37 cellular contexts compared by ENCODE assay signal in genomic region chr1:4131734-4132133, GRCh38.
DNase-seq lines count a peak whose midpoint lies in the region; ATAC-seq, FAIRE-seq and TF ChIP-seq lines count a peak whose summit lies in the region.
"Had no signal": no experiment of that assay in that cellular context is flagged by ENCODE, and none has a peak within 500 bp of the region (broad histone marks: within the 10 kb centered on the region; RNA-seq: fewer than 3 reads in every experiment).

No MANE protein-coding gene starts in this region.

- WGBS in HepG2 (ENCODE audit: low lambda C conversion rate), result 15% methylated on average over 5 of the region's 5 CpGs
- 48% methylated on average over 5 of the region's 5 CpGs for WGBS in right lobe of liver (ENCODE audit: insufficient coverage, low coverage, low lambda C conversion rate, missing lambda C conversion rate)
- whole genome bisulfite sequencing in K562 (ENCODE audit: insufficient coverage, low coverage, missing lambda C conversion rate), result 1% methylated on average over 5 of the region's 5 CpGs
- WGBS in H1 (ENCODE audit: extremely low coverage in 1 of 2, insufficient coverage in 1 of 2, insufficient read length in 1 of 2, insufficient replicate concordance in 2 of 2, low coverage in 1 of 2, low lambda C conversion rate in 2 of 2, missing lambda C conversion rate in 1 of 2), 2 experiments, result 87% methylated on average over 5 of the region's 5 CpGs; no CpG with 5 or more reads in 1 of the 2 experiments

- ATAC-seq in HepG2 (no peak), right lobe of liver (no peak), K562 (no peak), GM19452 (IDR thresholded peaks at IDR 0.05; ENCODE audit: unreplicated experiment) (no peak), GM18498 (IDR thresholded peaks at IDR 0.05; ENCODE audit: unreplicated experiment) (no peak)
- ATAC-seq: A549; CD8-positive, alpha-beta T cell had no signal

- H3K36me3 ChIP-seq in HepG2 (replicated peaks in 1 of 2; ENCODE audit: control insufficient read depth in 1 of 2, insufficient read depth in 2 of 2, low read length in 2 of 2), result no peaks in the 10 kb centered on the region
- H3K36me3 ChIP-seq in right lobe of liver, result no peaks in the 10 kb centered on the region
- no peaks in the 10 kb centered on the region for H3K36me3 ChIP-seq in K562 (ENCODE audit: control insufficient read depth, insufficient read depth, low read length)
- H3K36me3 ChIP-seq in H1 (ENCODE audit: control insufficient read depth in 2 of 4, insufficient read depth in 4 of 4, low read length in 3 of 4), result no peaks in the 10 kb centered on the region
- no peaks in the 10 kb centered on the region for H3K36me3 ChIP-seq in neural progenitor cell
- H3K36me3 ChIP-seq: BE2C; BLaER1; BLaER1 treated with 17β-estradiol and CSF1 and Interleukin-3, amounts not matched to agents 10 nM and 100 nM had no signal

- H3K14ac ChIP-seq in H1 (ENCODE audit: insufficient read length), result no peak overlapping the region

- H3K23ac ChIP-seq in H1 (ENCODE audit: insufficient read length), result no peak overlapping the region

- H4K20me1 ChIP-seq in HepG2 (ENCODE audit: insufficient read depth, low read length), result peaks cover 7% of the 10 kb centered on the region; the same call in 1 of the 2 replicates
- H4K20me1 ChIP-seq in K562 (replicated peaks; ENCODE audit: control insufficient read depth, insufficient read depth, low read length), result peaks cover 6% of the 10 kb centered on the region; the same call in 1 of the 2 replicates
- H4K20me1 ChIP-seq in H1 (replicated peaks in 1 of 2; ENCODE audit: control insufficient read depth in 1 of 2, insufficient read depth in 2 of 2, low read length in 2 of 2), result no peaks in the 10 kb centered on the region
- no peaks in the 10 kb centered on the region for H4K20me1 ChIP-seq in neural progenitor cell (ENCODE audit: low read depth)
- H4K20me1 ChIP-seq: BLaER1; BLaER1 treated with 17β-estradiol and CSF1 and Interleukin-3, amounts not matched to agents 10 nM and 100 nM had no signal

- in situ Hi-C loops in HepG2 (cut with HindIII; ENCODE audit: extremely low pct_ligation_motif_present, low pct_unique_long_range_greater_than_20kb) (no loop called here), K562 (cut with MboI) (no loop called here)

- no peaks in the 10 kb centered on the region for H3K4me1 ChIP-seq in HepG2 (ENCODE audit: insufficient read depth, low read length)
- H3K4me1 ChIP-seq in right lobe of liver, result no peaks in the 10 kb centered on the region
- H3K4me1 ChIP-seq in K562 (replicated peaks in 1 of 2; ENCODE audit: control insufficient read depth in 2 of 2, insufficient read depth in 2 of 2, low read length in 2 of 2), result peaks cover 0 to 9% of the 10 kb centered on the region in 2 experiments; a peak in 2 of 5 replicates
- peaks cover 0 to 5% (median 2%) of the 10 kb centered on the region in 4 experiments; a peak in 2 of 7 replicates for H3K4me1 ChIP-seq in H1 (replicated peaks in 1 of 4; ENCODE audit: control insufficient read depth in 3 of 4, insufficient read depth in 4 of 4, low read length in 3 of 4)
- peaks cover 11% of the 10 kb centered on the region for H3K4me1 ChIP-seq in neural progenitor cell
- H3K4me1 ChIP-seq: A549, BE2C, Caco-2 had no signal

- no peak for TF ChIP-seq CTCF in HepG2 (CRISPR knock-in tag; IDR thresholded peaks at IDR 0.05)
- no peak for TF ChIP-seq CTCF in right lobe of liver (IDR thresholded peaks at IDR 0.05)
- TF ChIP-seq CTCF in K562 (IDR thresholded peaks at IDR 0.05 in 2 of 3, conservative IDR thresholded peaks at IDR 0.05 in 1 of 3; ENCODE audit: insufficient read depth in 2 of 3, low read depth in 1 of 3, low read length in 3 of 3), result no peak
- TF ChIP-seq CTCF in H1 (IDR thresholded peaks at IDR 0.05; ENCODE audit: control extremely low read depth in 1 of 3, insufficient read depth in 1 of 3, low read depth in 1 of 3, low read length in 3 of 3), result no peak
- no peak for TF ChIP-seq CTCF in neural progenitor cell (IDR thresholded peaks at IDR 0.05)

- H2BK12ac ChIP-seq in H1 (ENCODE audit: low read depth, low read length), result no peak overlapping the region

- H3K9me3 Mint-ChIP-seq in neural progenitor cell, result peaks cover 12% of the 10 kb centered on the region

- H3K27ac ChIP-seq in HepG2 (ENCODE audit: extremely low read length, insufficient read depth, low read length) (no peak overlapping the region), right lobe of liver (no peak overlapping the region), K562 (ENCODE audit: extremely low read depth, low read depth, low read length) (no peak overlapping the region), H1 (ENCODE audit: low read depth, low read length) (no peak overlapping the region), neural progenitor cell (no peak overlapping the region)
- H3K27ac ChIP-seq: 22Rv1; A549; BLaER1; BLaER1 treated with 17β-estradiol and CSF1 and Interleukin-3, amounts not matched to agents 10 nM and 100 nM; C4-2B had no signal

- no peak overlapping the region for H2BK120ac ChIP-seq in H1 (replicated peaks; ENCODE audit: low read depth, low read length)

- H3K4me3 Mint-ChIP-seq in neural progenitor cell, result no peak overlapping the region
- H3K4me3 Mint-ChIP-seq: B cell; CD14-positive monocyte; CD4-positive, alpha-beta memory T cell; CD4-positive, alpha-beta T cell; CD4-positive, CD25-positive, alpha-beta regulatory T cell; CD8-positive, alpha-beta memory T cell; CD8-positive, alpha-beta T cell had no signal

- intact Hi-C loops in HepG2 (cut with micrococcal nuclease; ENCODE audit: unreplicated experiment), result no loop called here
- intact Hi-C loops in right lobe of liver (cut with DNase I), result no loop called here
- intact Hi-C loops in K562 (cut with micrococcal nuclease), result no loop called here

- TF ChIP-seq EP300 in HepG2 (IDR thresholded peaks at IDR 0.05; ENCODE audit: low read depth in 2 of 2, low read length in 2 of 2), result no peak
- no peak for TF ChIP-seq EP300 in HepG2 (CRISPR knock-in tag; IDR thresholded peaks at IDR 0.05; ENCODE audit: borderline replicate concordance)
- no peak for TF ChIP-seq EP300 in K562 (IDR thresholded peaks at IDR 0.05; ENCODE audit: low read length)
- no peak for TF ChIP-seq EP300 in H1 (IDR thresholded peaks at IDR 0.05; ENCODE audit: borderline replicate concordance in 1 of 2, low read depth in 2 of 2, low read length in 2 of 2)

- no peaks in the 10 kb centered on the region for H3K36me3 Mint-ChIP-seq in neural progenitor cell
- H3K36me3 Mint-ChIP-seq: CD14-positive monocyte; CD4-positive, alpha-beta memory T cell; CD4-positive, CD25-positive, alpha-beta regulatory T cell; CD8-positive, alpha-beta memory T cell; CD8-positive, alpha-beta T cell had no signal

- H3K4ac ChIP-seq in H1 (replicated peaks; ENCODE audit: insufficient read length, low read depth, low read length), result no peak overlapping the region

- no peak overlapping the region for H4K91ac ChIP-seq in H1 (replicated peaks; ENCODE audit: insufficient read length, low read length)

- H2AFZ ChIP-seq in HepG2 (ENCODE audit: low read length) (no peak overlapping the region), K562 (ENCODE audit: low read depth, low read length) (no peak overlapping the region), H1 (ENCODE audit: low read length) (no peak overlapping the region), neural progenitor cell (replicated peaks) (no peak overlapping the region)

- CTCF ChIA-PET in HepG2 (lab: Yijun Ruan, JAX; ENCODE audit: low intra/inter-chr PET ratio, low total read pairs), result no interaction called here
- CTCF ChIA-PET in K562 (lab: Yijun Ruan, JAX; ENCODE audit: low intra/inter-chr PET ratio), result no interaction called here
- CTCF ChIA-PET in H1 (lab: Charles Lee; ENCODE audit: partially characterized antibody), result interaction anchor here (1.3 kb wide), 1 partner anchor 221 kb away, joined by 3 read pairs; no protein-coding TSS in a partner anchor

- H3K9me3 ChIP-seq in HepG2 (ENCODE audit: low read length) (peaks cover 17% of the 10 kb centered on the region), right lobe of liver (no peaks in the 10 kb centered on the region), K562 (replicated peaks; ENCODE audit: control insufficient read depth, insufficient read depth, low read depth, low read length) (peaks cover 5% of the 10 kb centered on the region; the same call in 1 of the 2 replicates), H1 (ENCODE audit: insufficient read depth in 2 of 2, low read depth in 1 of 2, low read length in 1 of 2) (no peaks in the 10 kb centered on the region), neural progenitor cell (ENCODE audit: low read depth) (no peaks in the 10 kb centered on the region)
- H3K9me3 ChIP-seq: A549, BE2C, Caco-2 had no signal

- no peak overlapping the region for H2BK5ac ChIP-seq in H1 (ENCODE audit: low read depth, low read length)

- H3K4me1 Mint-ChIP-seq in neural progenitor cell, result peaks cover 10% of the 10 kb centered on the region
- H3K4me1 Mint-ChIP-seq: B cell; CD14-positive monocyte; CD4-positive, alpha-beta memory T cell; CD4-positive, CD25-positive, alpha-beta regulatory T cell; CD8-positive, alpha-beta memory T cell had no signal

- H3K18ac ChIP-seq in H1 (ENCODE audit: extremely low read depth, low read length), result no peak overlapping the region

- H3K23me2 ChIP-seq in H1 (ENCODE audit: low read depth, low read length), result peaks cover 9% of the 10 kb centered on the region; the same call in 1 of the 2 replicates

- peaks cover 1 to 36% of the 10 kb centered on the region in 2 experiments; a peak in 4 of 5 replicates for H3K27me3 ChIP-seq in HepG2 (ENCODE audit: control insufficient read depth in 1 of 2, insufficient read depth in 2 of 2, low read length in 2 of 2)
- H3K27me3 ChIP-seq in right lobe of liver, result no peaks in the 10 kb centered on the region
- H3K27me3 ChIP-seq in K562 (ENCODE audit: control insufficient read depth in 2 of 2, insufficient read depth in 2 of 2, low read length in 2 of 2), result peaks cover 42 to 72% of the 10 kb centered on the region in 2 experiments
- no peaks in the 10 kb centered on the region for H3K27me3 ChIP-seq in H1 (replicated peaks in 1 of 4; ENCODE audit: control insufficient read depth in 3 of 4, extremely low read depth in 1 of 4, insufficient read depth in 3 of 4, low read length in 3 of 4)
- no peaks in the 10 kb centered on the region for H3K27me3 ChIP-seq in neural progenitor cell
- H3K27me3 ChIP-seq: BE2C had no signal

- no peak overlapping the region for H3K56ac ChIP-seq in H1 (replicated peaks; ENCODE audit: insufficient read length, low read depth, low read length)

- no peak overlapping the region for H2BK15ac ChIP-seq in H1 (ENCODE audit: low read length)

- BruUV-seq in HepG2 (replicated peaks; lab: Mats Ljungman, UMichigan) (no TSS peak), K562 (replicated peaks; lab: Mats Ljungman, UMichigan) (no TSS peak)

- H3K4me3 ChIP-seq in HepG2 (replicated peaks in 1 of 3; ENCODE audit: insufficient read depth in 1 of 3, low read depth in 2 of 3, low read length in 3 of 3) (no peak overlapping the region), right lobe of liver (no peak overlapping the region), K562 (no peak overlapping the region), H1 (ENCODE audit: extremely low read depth in 1 of 4, insufficient read depth in 2 of 4, low read depth in 3 of 4, low read length in 4 of 4) (no peak overlapping the region), neural progenitor cell (no peak overlapping the region)
- H3K4me3 ChIP-seq: A549; BLaER1; BLaER1 treated with 17β-estradiol and CSF1 and Interleukin-3, amounts not matched to agents 10 nM and 100 nM had no signal

- FAIRE-seq in HepG2 (lab: Jason Lieb, UNC) (no peak), K562 (lab: Jason Lieb, UNC) (no peak), H1 (lab: Jason Lieb, UNC) (no peak)
- FAIRE-seq: A204.1, A549, D721Med had no signal

- H3K9ac ChIP-seq in HepG2 (ENCODE audit: insufficient read depth, low read depth, low read length) (no peak overlapping the region), K562 (ENCODE audit: insufficient read depth in 1 of 2, low read depth in 2 of 2, low read length in 2 of 2) (no peak overlapping the region), H1 (replicated peaks in 1 of 4; ENCODE audit: extremely low read depth in 1 of 4, low read depth in 3 of 4, low read length in 3 of 4) (no peak overlapping the region), neural progenitor cell (no peak overlapping the region)
- H3K9ac ChIP-seq: BLaER1; BLaER1 treated with 17β-estradiol and CSF1 and Interleukin-3, amounts not matched to agents 10 nM and 100 nM had no signal

- no peak overlapping the region for H2AK5ac ChIP-seq in H1 (ENCODE audit: low read depth, low read length)

- no peak overlapping the region for H2BK20ac ChIP-seq in H1 (ENCODE audit: low read length)

- H3K27ac Mint-ChIP-seq in neural progenitor cell, result no peak overlapping the region
- H3K27ac Mint-ChIP-seq: B cell; CD14-positive monocyte; CD4-positive, alpha-beta memory T cell; CD4-positive, alpha-beta T cell; CD4-positive, CD25-positive, alpha-beta regulatory T cell; CD8-positive, alpha-beta memory T cell; CD8-positive, alpha-beta T cell had no signal

- H3K79me2 ChIP-seq in HepG2 (ENCODE audit: insufficient read depth, low read length) (no peaks in the 10 kb centered on the region), K562 (ENCODE audit: control insufficient read depth, insufficient read depth, low read length) (no peaks in the 10 kb centered on the region), H1 (ENCODE audit: control insufficient read depth in 1 of 2, insufficient read depth in 2 of 2, low read length in 2 of 2) (no peaks in the 10 kb centered on the region), neural progenitor cell (ENCODE audit: low read depth) (no peaks in the 10 kb centered on the region)

- TF ChIP-seq POLR2A in HepG2 (IDR thresholded peaks at IDR 0.05; ENCODE audit: insufficient read depth in 1 of 2, low read depth in 2 of 2, low read length in 2 of 2), result no peak
- TF ChIP-seq POLR2A in right lobe of liver (IDR thresholded peaks at IDR 0.05), result no peak
- TF ChIP-seq POLR2A in K562 (conservative IDR thresholded peaks at IDR 0.05), result no peak
- TF ChIP-seq POLR2A in H1 (IDR thresholded peaks at IDR 0.05; ENCODE audit: control extremely low read depth in 1 of 2, low read depth in 2 of 2, low read length in 2 of 2), result no peak

- no peak overlapping the region for H3K4me2 ChIP-seq in HepG2 (ENCODE audit: low read depth, low read length)
- H3K4me2 ChIP-seq in K562 (ENCODE audit: insufficient read depth, low read length), result no peak overlapping the region
- H3K4me2 ChIP-seq in H1 (ENCODE audit: insufficient read depth in 1 of 2, low read depth in 2 of 2, low read length in 2 of 2), result no peak overlapping the region
- H3K4me2 ChIP-seq in neural progenitor cell, result peak overlapping the region; percentile 52
- H3K4me2 ChIP-seq: A549, BLaER1 had no signal

- H3F3A ChIP-seq in neural progenitor cell (ENCODE audit: low read depth), result peaks cover 7% of the 10 kb centered on the region

- H3K27me3 Mint-ChIP-seq in neural progenitor cell (ENCODE audit: insufficient read depth, low read depth), result peaks cover 22% of the 10 kb centered on the region
- H3K27me3 Mint-ChIP-seq: CD4-positive, CD25-positive, alpha-beta regulatory T cell had no signal

- POLR2A ChIA-PET in HepG2 (lab: Yijun Ruan, JAX), result no interaction called here
- POLR2A ChIA-PET in K562 (lab: Yijun Ruan, JAX), result interaction anchor here (0.7 kb wide), 1 partner anchor 31 kb away, joined by 3 read pairs; no protein-coding TSS in a partner anchor
- POLR2A ChIA-PET in H1 (lab: Charles Lee; ENCODE audit: partially characterized antibody), result no interaction called here

- TF ChIP-seq RAD21 in HepG2 (CRISPR knock-in tag; IDR thresholded peaks at IDR 0.05), result no peak
- no peak for TF ChIP-seq RAD21 in K562 (CRISPR knock-in tag; conservative IDR thresholded peaks at IDR 0.05 in 1 of 2, IDR thresholded peaks at IDR 0.05 in 1 of 2)
- TF ChIP-seq RAD21 in H1 (IDR thresholded peaks at IDR 0.05 in 1 of 2, conservative IDR thresholded peaks at IDR 0.05 in 1 of 2; ENCODE audit: low read depth in 2 of 2, low read length in 2 of 2), result no peak

- DNase-seq in HepG2 (ENCODE audit: low spot score) (no peak), right lobe of liver (no peak), K562 (ENCODE audit: extremely low read depth in 1 of 4, low spot score in 3 of 4) (no peak), H1 (ENCODE audit: low read depth in 1 of 2, low spot score in 2 of 2) (no peak), neural progenitor cell (ENCODE audit: low spot score) (no peak), NCI-H1092 treated with DMSO at 0.1 percent for 48 hours (lab: John Stamatoyannopoulos, UW) (no peak)
- DNase-seq: 8988T; ACHN; AML-193; BE2C; C1 segment of cervical spinal cord; Caco-2; Calu3; CD4-positive, alpha-beta memory T cell; CD4-positive, alpha-beta T cell; CD4-positive, CD25-positive, alpha-beta regulatory T cell; CD8-positive, alpha-beta memory T cell; CD8-positive, alpha-beta T cell; COR-L47; DMS 273 treated with DMSO at 0.1 percent for 48 hours; DMS153; DMS53; DMS79; DMS79 treated with DMSO at 0.1 percent for 48 hours; DND-41; EL had no signal

- H3K79me1 ChIP-seq in H1 (ENCODE audit: low read depth, low read length), result no peaks in the 10 kb centered on the region

- no peak overlapping the region for H4K5ac ChIP-seq in H1 (ENCODE audit: insufficient read length, low read depth, low read length)

- no peak overlapping the region for H4K8ac ChIP-seq in H1 (ENCODE audit: extremely low read depth, insufficient read depth, low read length)

- no peaks in the 10 kb centered on the region for H3K9me1 ChIP-seq in K562 (ENCODE audit: control insufficient read depth, insufficient read depth, low read length)

Comparison
In these comparisons a context has a peak if more than half of its experiments do, and no peak if none do; other contexts are left out.
1. Of the 241 proteins assayed by ChIP-seq in both HepG2 and K562: peak only in HepG2: none; only in K562: none; in both: CEBPB; in neither: 239; mixed calls (peak in some experiments, not most) for 1.